Comparison of ENCODE assay signal across 26 cellular contexts in the genomic region with DNA sequence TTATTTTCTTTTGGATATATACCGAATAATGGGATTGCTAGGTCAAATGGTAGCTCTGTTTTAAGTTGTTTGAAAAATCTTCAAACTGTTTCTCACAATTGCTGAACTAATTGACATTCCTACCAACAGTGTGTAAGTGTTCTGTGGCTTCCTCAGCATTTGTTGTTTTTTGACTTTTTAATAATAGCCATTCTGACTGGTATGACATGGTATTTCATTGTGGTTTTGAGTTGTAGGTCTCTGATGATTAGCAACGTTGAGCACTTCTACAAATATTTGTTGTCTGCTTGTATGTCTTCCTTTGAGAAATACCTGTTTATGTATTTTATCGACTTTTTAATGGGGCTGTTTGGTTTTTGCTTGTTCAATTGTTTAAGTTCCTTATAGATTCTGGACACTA.
"Had no signal": no experiment of that assay in that cellular context is flagged by ENCODE, and none has a peak within 500 bp of the region (broad histone marks: within the 10 kb centered on the region; RNA-seq: fewer than 3 reads in every experiment).

No MANE protein-coding gene starts in this region.

- H3K4me3 Mint-ChIP-seq: activated CD4-positive, alpha-beta memory T cell treated with anti-CD3 and anti-CD28 coated beads for 36 hours; activated T-helper 1 cell treated with anti-CD3 and anti-CD28 coated beads, Interleukin-12 subunit alpha, Interleukin-12 subunit beta, Interleukin-2, Interleukin-4 antibody, amounts not matched to agents 30 ng/mL and 10 ng/mL and 1 ng/mL, durations not matched to agents 14 hours and 24 hours and 36 hours; mesothelial cell of epicardium; natural killer cell treated with Interleukin-12 subunit alpha and Interleukin-12 subunit beta and Interleukin-15 and Interleukin-18, amount 100 ng/mL, for 72 hours; stimulated activated naive B cell treated with anti-CD40 and anti-IgM and Interleukin-4, amounts not matched to agents 10 μg/mL and 1 μg/mL and 100 μg/mL, for 72 hours; T-helper 2 cell treated with Interferon-gamma antibody and Interleukin-4, amounts not matched to agents 5 μg/mL and 100 μg/mL, for 36 hours; WTC11 had no signal

- H3K27me3 ChIP-seq: adrenal gland, body of pancreas, neutrophil, sigmoid colon, spleen, upper lobe of left lung had no signal

- DNase-seq: activated CD4-positive, alpha-beta memory T cell treated with anti-CD3 and anti-CD28 coated beads for 36 hours; activated CD4-positive, alpha-beta T cell treated with anti-CD3 and anti-CD28 coated beads for 4 hours; activated gamma-delta T cell treated with Interleukin-2 at 50 U/mL for 16 hours; activated T-cell treated with anti-CD3 and anti-CD28 coated beads for 4 hours; adrenal gland; body of pancreas; caudate nucleus; erythroblast; head of caudate nucleus; kidney; sigmoid colon; spleen; stimulated activated naive B cell treated with anti-CD40 and anti-IgM and Interleukin-4, amounts not matched to agents 10 μg/mL and 1 μg/mL and 100 μg/mL, for 72 hours; upper lobe of left lung had no signal

- H3K9me3 ChIP-seq: adrenal gland, body of pancreas, neutrophil, sigmoid colon, thoracic aorta, upper lobe of left lung had no signal

- H3K36me3 Mint-ChIP-seq: activated CD4-positive, alpha-beta memory T cell treated with anti-CD3 and anti-CD28 coated beads for 36 hours; activated naive CD4-positive, alpha-beta T cell treated with anti-CD3 and anti-CD28 coated beads, Interleukin-2, amount 50 U/mL, for 72 hours; mesothelial cell of epicardium; natural killer cell treated with Interleukin-12 subunit alpha and Interleukin-12 subunit beta and Interleukin-15 and Interleukin-18, amount 100 ng/mL, for 72 hours; stimulated activated naive B cell treated with anti-CD40 and anti-IgM and Interleukin-4, amounts not matched to agents 10 μg/mL and 1 μg/mL and 100 μg/mL, for 72 hours; WTC11 had no signal

- ATAC-seq: activated naive CD4-positive, alpha-beta T cell treated with anti-CD3 and anti-CD28 coated beads, Interleukin-2, amount 50 U/mL, for 72 hours; body of pancreas; left lobe of liver; natural killer cell treated with Interleukin-12 subunit alpha and Interleukin-12 subunit beta and Interleukin-15 and Interleukin-18, amount 100 ng/mL, for 72 hours; stimulated activated naive B cell treated with anti-CD40 and anti-IgM and Interleukin-4, amounts not matched to agents 10 μg/mL and 1 μg/mL and 100 μg/mL, for 72 hours; WTC11 had no signal

- H3K4me1 ChIP-seq: adrenal gland, body of pancreas, sigmoid colon, spleen, upper lobe of left lung had no signal

- H3K36me3 ChIP-seq: adrenal gland, neutrophil, sigmoid colon, spleen, thoracic aorta, upper lobe of left lung had no signal

- H3K27ac Mint-ChIP-seq: activated CD4-positive, alpha-beta memory T cell treated with anti-CD3 and anti-CD28 coated beads for 36 hours; activated naive CD4-positive, alpha-beta T cell treated with anti-CD3 and anti-CD28 coated beads, Interleukin-2, amount 50 U/mL, for 72 hours; activated T-helper 1 cell treated with anti-CD3 and anti-CD28 coated beads, Interleukin-12 subunit alpha, Interleukin-12 subunit beta, Interleukin-2, Interleukin-4 antibody, amounts not matched to agents 30 ng/mL and 10 ng/mL and 1 ng/mL, durations not matched to agents 14 hours and 24 hours and 36 hours; mesothelial cell of epicardium; natural killer cell treated with Interleukin-12 subunit alpha and Interleukin-12 subunit beta and Interleukin-15 and Interleukin-18, amount 100 ng/mL, for 72 hours; stimulated activated naive B cell treated with anti-CD40 and anti-IgM and Interleukin-4, amounts not matched to agents 10 μg/mL and 1 μg/mL and 100 μg/mL, for 72 hours; T-helper 2 cell treated with Interferon-gamma antibody and Interleukin-4, amounts not matched to agents 5 μg/mL and 100 μg/mL, for 36 hours; WTC11 had no signal

- H3K27me3 Mint-ChIP-seq: activated CD4-positive, alpha-beta memory T cell treated with anti-CD3 and anti-CD28 coated beads for 36 hours; natural killer cell treated with Interleukin-12 subunit alpha and Interleukin-12 subunit beta and Interleukin-15 and Interleukin-18, amount 100 ng/mL, for 72 hours; stimulated activated naive B cell treated with anti-CD40 and anti-IgM and Interleukin-4, amounts not matched to agents 10 μg/mL and 1 μg/mL and 100 μg/mL, for 72 hours had no signal

- H3K4me3 ChIP-seq: adrenal gland, body of pancreas, lung, sigmoid colon, spleen, thoracic aorta, upper lobe of left lung had no signal

- H3K27ac ChIP-seq: adrenal gland, body of pancreas, neutrophil, sigmoid colon, spleen, thoracic aorta, upper lobe of left lung had no signal

- H3K9me3 Mint-ChIP-seq: activated T-helper 1 cell treated with anti-CD3 and anti-CD28 coated beads, Interleukin-12 subunit alpha, Interleukin-12 subunit beta, Interleukin-2, Interleukin-4 antibody, amounts not matched to agents 30 ng/mL and 10 ng/mL and 1 ng/mL, durations not matched to agents 14 hours and 24 hours and 36 hours had no signal

- FAIRE-seq: frontal cortex, TTC549 had no signal

- H3K4me1 Mint-ChIP-seq: mesothelial cell of epicardium; stimulated activated naive B cell treated with anti-CD40 and anti-IgM and Interleukin-4, amounts not matched to agents 10 μg/mL and 1 μg/mL and 100 μg/mL, for 72 hours had no signal
